ENCODE assay signal across 3 cellular contexts in the genomic region with DNA sequence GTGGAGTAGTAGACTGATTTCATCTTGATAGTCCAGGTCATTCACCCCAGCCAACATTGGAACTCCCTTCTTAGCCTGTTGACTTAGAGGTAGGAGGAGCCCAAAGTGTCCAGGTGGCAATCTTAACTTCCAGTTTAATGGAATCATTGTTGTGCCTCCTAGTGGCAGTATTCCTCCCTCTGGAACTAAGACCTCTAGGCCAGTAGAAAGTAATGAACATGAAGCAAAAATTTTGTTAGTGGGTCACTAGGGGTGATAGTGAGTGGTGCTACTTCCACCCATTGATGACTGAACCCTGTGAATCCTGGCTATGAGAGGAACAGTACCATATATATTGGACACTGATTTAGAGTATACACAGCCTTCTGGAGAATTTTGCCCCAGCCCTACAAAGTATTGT. TPM values are rescaled to one million over a fixed set of nuclear protein-coding genes. Genes with fewer than 3 reads are reported as not detected.
"Had no signal": no experiment of that assay in that cellular context is flagged by ENCODE, and none has a peak within 500 bp of the region (broad histone marks: within the 10 kb centered on the region; RNA-seq: fewer than 3 reads in every experiment).

No MANE protein-coding gene starts in this region.

RNA-seq across cellular contexts. Expression of a gene that starts 16.4 kb away (rescaled TPM):
- total RNA-seq: activated CD4-positive, alpha-beta T cell treated with anti-CD3 and anti-CD28 coated beads, Interleukin-2, amount 10 ng/mL, durations not matched to agents 24 days and 14 days; activated T-helper 1 cell treated with anti-CD3 and anti-CD28 coated beads, Interleukin-12 subunit alpha, Interleukin-12 subunit beta, Interleukin-2, Interleukin-4 antibody, amounts not matched to agents 30 ng/mL and 10 ng/mL and 1 ng/mL, durations not matched to agents 14 hours and 24 hours and 36 hours; SJSA1 had no signal
